In genomic region chr2:178427458-178427857, GRCh38 we compare ENCODE assay signal across 2 cellular contexts.
A peak's percentile ranks its signal among the peaks of the same experiment; 100 is the strongest.
TF ChIP-seq lines count a peak whose summit lies in the region.

No MANE protein-coding gene starts in this region.

TF ChIP-seq in IMR-90, 13 proteins besides CTCF, POLR2A, EP300 and RAD21:
- no peak for TF ChIP-seq MAFK (IDR thresholded peaks at IDR 0.05; ENCODE audit: low read depth, low read length)
- peak; percentile 46; the same call in 1 of the 2 replicates for TF ChIP-seq CEBPB (IDR thresholded peaks at IDR 0.05; ENCODE audit: low read depth, low read length)
- no peak for TF ChIP-seq CHD1 (IDR thresholded peaks at IDR 0.05; ENCODE audit: low read depth, low read length)
- no peak for TF ChIP-seq BHLHE40 (IDR thresholded peaks at IDR 0.05; ENCODE audit: low read depth, low read length)
- TF ChIP-seq MAZ (IDR thresholded peaks at IDR 0.05; ENCODE audit: borderline replicate concordance, low read depth, low read length): no peak
- no peak for TF ChIP-seq RCOR1 (IDR thresholded peaks at IDR 0.05; ENCODE audit: insufficient replicate concordance, low read length)
- TF ChIP-seq, protein P1, sequence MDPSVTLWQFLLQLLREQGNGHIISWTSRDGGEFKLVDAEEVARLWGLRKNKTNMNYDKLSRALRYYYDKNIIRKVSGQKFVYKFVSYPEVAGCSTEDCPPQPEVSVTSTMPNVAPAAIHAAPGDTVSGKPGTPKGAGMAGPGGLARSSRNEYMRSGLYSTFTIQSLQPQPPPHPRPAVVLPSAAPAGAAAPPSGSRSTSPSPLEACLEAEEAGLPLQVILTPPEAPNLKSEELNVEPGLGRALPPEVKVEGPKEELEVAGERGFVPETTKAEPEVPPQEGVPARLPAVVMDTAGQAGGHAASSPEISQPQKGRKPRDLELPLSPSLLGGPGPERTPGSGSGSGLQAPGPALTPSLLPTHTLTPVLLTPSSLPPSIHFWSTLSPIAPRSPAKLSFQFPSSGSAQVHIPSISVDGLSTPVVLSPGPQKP (IDR thresholded peaks at IDR 0.05; ENCODE audit: borderline replicate concordance, low read depth, low read length): no peak
TF ChIP-seq in IMR-90: peak in this region for 1.

TF ChIP-seq in K562, 482 proteins besides CTCF, POLR2A, EP300 and RAD21:
- TF ChIP-seq CEBPG (CRISPR knock-in tag; IDR thresholded peaks at IDR 0.05) (no peak), CEBPG (tag; conservative IDR thresholded peaks at IDR 0.05 in 1 of 2, IDR thresholded peaks at IDR 0.05 in 1 of 2) (0 out of 4 replicates have a peak, but pooled peaks of 1 of the 2 experiments have one; percentile 37), EP400 (IDR thresholded peaks at IDR 0.05) (no peak), CEBPB (tag; IDR thresholded peaks at IDR 0.05) (peak; percentile 66; the same call in 1 of the 2 replicates), ETV5 (CRISPR knock-in tag; IDR thresholded peaks at IDR 0.05; ENCODE audit: low read depth) (no peak), KAT2B (IDR thresholded peaks at IDR 0.05; ENCODE audit: low read depth, low read length) (no peak), PHF20 (IDR thresholded peaks at IDR 0.05; ENCODE audit: partially characterized antibody) (no peak), RB1 (IDR thresholded peaks at IDR 0.05; ENCODE audit: low read depth) (no peak), ZNF217 (CRISPR knock-in tag; IDR thresholded peaks at IDR 0.05) (no peak)
- TF ChIP-seq, protein P2, sequence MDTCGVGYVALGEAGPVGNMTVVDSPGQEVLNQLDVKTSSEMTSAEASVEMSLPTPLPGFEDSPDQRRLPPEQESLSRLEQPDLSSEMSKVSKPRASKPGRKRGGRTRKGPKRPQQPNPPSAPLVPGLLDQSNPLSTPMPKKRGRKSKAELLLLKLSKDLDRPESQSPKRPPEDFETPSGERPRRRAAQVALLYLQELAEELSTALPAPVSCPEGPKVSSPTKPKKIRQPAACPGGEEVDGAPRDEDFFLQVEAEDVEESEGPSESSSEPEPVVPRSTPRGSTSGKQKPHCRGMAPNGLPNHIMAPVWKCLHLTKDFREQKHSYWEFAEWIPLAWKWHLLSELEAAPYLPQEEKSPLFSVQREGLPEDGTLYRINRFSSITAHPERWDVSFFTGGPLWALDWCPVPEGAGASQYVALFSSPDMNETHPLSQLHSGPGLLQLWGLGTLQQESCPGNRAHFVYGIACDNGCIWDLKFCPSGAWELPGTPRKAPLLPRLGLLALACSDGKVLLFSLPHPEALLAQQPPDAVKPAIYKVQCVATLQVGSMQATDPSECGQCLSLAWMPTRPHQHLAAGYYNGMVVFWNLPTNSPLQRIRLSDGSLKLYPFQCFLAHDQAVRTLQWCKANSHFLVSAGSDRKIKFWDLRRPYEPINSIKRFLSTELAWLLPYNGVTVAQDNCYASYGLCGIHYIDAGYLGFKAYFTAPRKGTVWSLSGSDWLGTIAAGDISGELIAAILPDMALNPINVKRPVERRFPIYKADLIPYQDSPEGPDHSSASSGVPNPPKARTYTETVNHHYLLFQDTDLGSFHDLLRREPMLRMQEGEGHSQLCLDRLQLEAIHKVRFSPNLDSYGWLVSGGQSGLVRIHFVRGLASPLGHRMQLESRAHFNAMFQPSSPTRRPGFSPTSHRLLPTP (IDR thresholded peaks at IDR 0.05; ENCODE audit: borderline replicate concordance, extremely low read depth, insufficient read length): no peak
TF ChIP-seq in K562: peak in this region for 2.
